In the genomic region with DNA sequence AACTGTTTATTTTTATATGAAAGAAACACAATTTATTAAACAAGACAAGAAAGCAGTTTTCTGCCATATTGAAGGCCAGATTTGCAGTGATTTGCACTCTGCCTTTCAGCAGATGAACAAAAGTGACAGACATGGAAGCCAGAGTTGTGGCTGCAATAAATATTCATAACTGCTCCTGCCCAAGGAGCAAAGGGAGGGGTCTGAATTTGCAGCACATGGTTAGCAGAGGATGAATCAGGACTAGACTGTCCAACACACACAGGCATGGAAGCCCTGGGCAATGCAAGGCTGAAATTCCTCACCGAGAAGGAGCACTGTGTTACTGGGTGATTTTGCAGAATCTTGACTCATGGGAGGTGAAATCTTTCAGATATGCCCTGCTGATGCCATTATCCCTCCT, we compare ENCODE assay signal across 18 cellular contexts.
DNase-seq lines count a peak whose midpoint lies in the region; ATAC-seq and TF ChIP-seq lines count a peak whose summit lies in the region.
"Had no signal": no experiment of that assay in that cellular context is flagged by ENCODE, and none has a peak within 500 bp of the region (broad histone marks: within the 10 kb centered on the region; RNA-seq: fewer than 3 reads in every experiment).

No MANE protein-coding gene starts in this region.

- no peaks in the 10 kb centered on the region for H3K36me3 Mint-ChIP-seq in activated T-cell treated with anti-CD3 and anti-CD28 coated beads, Interleukin-2, amount 50 U/mL, for 72 hours (ENCODE audit: insufficient read depth in 2 of 2)

- H3K4me3 Mint-ChIP-seq in activated T-cell treated with anti-CD3 and anti-CD28 coated beads, Interleukin-2, amount 50 U/mL, for 72 hours, result no peak overlapping the region
- H3K4me3 Mint-ChIP-seq: activated CD8-positive, alpha-beta T cell treated with anti-CD3 and anti-CD28 coated beads for 36 hours; T-helper 2 cell treated with Interferon-gamma antibody and Interleukin-4, amounts not matched to agents 5 μg/mL and 100 μg/mL, for 36 hours had no signal

- H3K9me3 ChIP-seq in AG04450 (ENCODE audit: control insufficient read depth, insufficient read depth, low read length), result no peaks in the 10 kb centered on the region
- H3K9me3 ChIP-seq in transverse colon, result no peaks in the 10 kb centered on the region
- no peaks in the 10 kb centered on the region for H3K9me3 ChIP-seq in prostate gland
- H3K9me3 ChIP-seq: Peyer's patch, spleen, testis had no signal

- POLR2A ChIA-PET in AG04450 (lab: Yijun Ruan, JAX), result no interaction called here

- in situ Hi-C loops in transverse colon (cut with MboI; ENCODE audit: low pct_ligation_motif_present in 1 of 4, low pct_unique_long_range_greater_than_20kb in 1 of 4, low sequenced_read_pairs in 3 of 4), result no loop called here

- H3K36me3 ChIP-seq in transverse colon (no peaks in the 10 kb centered on the region), prostate gland (no peaks in the 10 kb centered on the region)
- H3K36me3 ChIP-seq: Peyer's patch, spleen had no signal

- no peak overlapping the region for H3K27ac ChIP-seq in AG04450 (ENCODE audit: low read depth, low read length)
- peak overlapping the region in 1 of 4 donors; percentile 47 for H3K27ac ChIP-seq in transverse colon
- H3K27ac ChIP-seq in prostate gland, result no peak overlapping the region
- H3K27ac ChIP-seq: Peyer's patch, spleen, testis had no signal

- no peak for TF ChIP-seq EP300 in transverse colon (IDR thresholded peaks at IDR 0.05; ENCODE audit: low read depth)

- H3K4me3 ChIP-seq in AG04450 (ENCODE audit: low read depth, low read length), result no peak overlapping the region
- no peak overlapping the region for H3K4me3 ChIP-seq in transverse colon
- no peak overlapping the region for H3K4me3 ChIP-seq in prostate gland
- H3K4me3 ChIP-seq: Peyer's patch, spleen, testis had no signal

- H3K9me3 Mint-ChIP-seq in activated T-cell treated with anti-CD3 and anti-CD28 coated beads, Interleukin-2, amount 50 U/mL, for 72 hours, result no peaks in the 10 kb centered on the region
- H3K9me3 Mint-ChIP-seq: activated CD8-positive, alpha-beta T cell treated with anti-CD3 and anti-CD28 coated beads for 36 hours; T-helper 2 cell treated with Interferon-gamma antibody and Interleukin-4, amounts not matched to agents 5 μg/mL and 100 μg/mL, for 36 hours had no signal

- TF ChIP-seq CTCF in AG04450 (IDR thresholded peaks at IDR 0.05; ENCODE audit: low read depth, low read length) (no peak), transverse colon (IDR thresholded peaks at IDR 0.05) (no peak), prostate gland (IDR thresholded peaks at IDR 0.05) (no peak)

- intact Hi-C loops in transverse colon (cut with DNase I; ENCODE audit: low total_unique reads), result no loop called here
- intact Hi-C loops in prostate gland (cut with DNase I), result no loop called here

- no peak overlapping the region for H3K27ac Mint-ChIP-seq in activated T-cell treated with anti-CD3 and anti-CD28 coated beads, Interleukin-2, amount 50 U/mL, for 72 hours
- H3K27ac Mint-ChIP-seq: activated CD8-positive, alpha-beta T cell treated with anti-CD3 and anti-CD28 coated beads for 36 hours; T-helper 2 cell treated with Interferon-gamma antibody and Interleukin-4, amounts not matched to agents 5 μg/mL and 100 μg/mL, for 36 hours had no signal

- no peak for TF ChIP-seq POLR2A in transverse colon (IDR thresholded peaks at IDR 0.05)
- no peak for TF ChIP-seq POLR2A in prostate gland (IDR thresholded peaks at IDR 0.05)

- peaks cover 6% of the 10 kb centered on the region for H3K27me3 Mint-ChIP-seq in activated T-cell treated with anti-CD3 and anti-CD28 coated beads, Interleukin-2, amount 50 U/mL, for 72 hours (ENCODE audit: low read depth)

- whole genome bisulfite sequencing in transverse colon (ENCODE audit: low coverage in 1 of 2), 2 donors, result 54% methylated on average over 1 of the region's 1 CpG; no CpG with 5 or more reads in 1 of the 2 donors
- WGBS in prostate gland, result 46% methylated on average over 1 of the region's 1 CpG

- H3K4me1 Mint-ChIP-seq in activated T-cell treated with anti-CD3 and anti-CD28 coated beads, Interleukin-2, amount 50 U/mL, for 72 hours (ENCODE audit: low read depth), result no peaks in the 10 kb centered on the region

- ATAC-seq in activated T-cell treated with anti-CD3 and anti-CD28 coated beads, Interleukin-2, amount 50 U/mL, for 72 hours (replicated peaks in 1 of 2), result no peak
- ATAC-seq: activated CD8-positive, alpha-beta T cell treated with anti-CD3 and anti-CD28 coated beads for 36 hours had no signal

- H3K27me3 ChIP-seq in AG04450 (ENCODE audit: control insufficient read depth, insufficient read depth, low read length) (no peaks in the 10 kb centered on the region), transverse colon (no peaks in the 10 kb centered on the region), prostate gland (replicated peaks; ENCODE audit: insufficient read depth) (no peaks in the 10 kb centered on the region)
- H3K27me3 ChIP-seq: Peyer's patch, spleen, testis had no signal

- peaks cover 0 to 3% (median 0%) of the 10 kb centered on the region in 4 donors for H3K4me1 ChIP-seq in transverse colon
- H3K4me1 ChIP-seq in prostate gland (replicated peaks), result no peaks in the 10 kb centered on the region
- H3K4me1 ChIP-seq: Peyer's patch, spleen, testis had no signal

- CTCF ChIA-PET in AG04450 (lab: Charles Lee), result no interaction called here

- DNase-seq in AG04450 (ENCODE audit: low read depth, low spot score) (peak; percentile 13), HCEC 1CT (peak; percentile 37), astrocyte of the hippocampus (ENCODE audit: low read depth, low spot score) (peak; percentile 74), iris pigment epithelial cell (ENCODE audit: low read depth) (peak; percentile 48), transverse colon (no peak), prostate gland (ENCODE audit: low spot score) (no peak), occipital lobe (lab: John Stamatoyannopoulos, UW) (no peak)
- DNase-seq in activated T-cell treated with anti-CD3 and anti-CD28 coated beads, Interleukin-2, amount 50 U/mL, for 72 hours, result no peak
- DNase-seq: ACHN; activated CD8-positive, alpha-beta T cell treated with anti-CD3 and anti-CD28 coated beads for 36 hours; DMS53; mammary epithelial cell; NCI-H1092 treated with DMSO at 0.1 percent for 48 hours; NCI-H446; Peyer's patch; spleen; testis had no signal

Comparison
In these comparisons a context has a peak if more than half of its experiments do, and no peak if none do; other contexts are left out.
1. DNase-seq: peak in AG04450 (single experiment), HCEC 1CT (single experiment), astrocyte of the hippocampus (single experiment) and iris pigment epithelial cell (single experiment); none in transverse colon (single experiment), prostate gland (single experiment), activated T-cell treated with anti-CD3 and anti-CD28 coated beads, Interleukin-2, amount 50 U/mL, for 72 hours (0 of 2) and occipital lobe (single experiment).